ENCODE assay signal across 25 cellular contexts in the genomic region with DNA sequence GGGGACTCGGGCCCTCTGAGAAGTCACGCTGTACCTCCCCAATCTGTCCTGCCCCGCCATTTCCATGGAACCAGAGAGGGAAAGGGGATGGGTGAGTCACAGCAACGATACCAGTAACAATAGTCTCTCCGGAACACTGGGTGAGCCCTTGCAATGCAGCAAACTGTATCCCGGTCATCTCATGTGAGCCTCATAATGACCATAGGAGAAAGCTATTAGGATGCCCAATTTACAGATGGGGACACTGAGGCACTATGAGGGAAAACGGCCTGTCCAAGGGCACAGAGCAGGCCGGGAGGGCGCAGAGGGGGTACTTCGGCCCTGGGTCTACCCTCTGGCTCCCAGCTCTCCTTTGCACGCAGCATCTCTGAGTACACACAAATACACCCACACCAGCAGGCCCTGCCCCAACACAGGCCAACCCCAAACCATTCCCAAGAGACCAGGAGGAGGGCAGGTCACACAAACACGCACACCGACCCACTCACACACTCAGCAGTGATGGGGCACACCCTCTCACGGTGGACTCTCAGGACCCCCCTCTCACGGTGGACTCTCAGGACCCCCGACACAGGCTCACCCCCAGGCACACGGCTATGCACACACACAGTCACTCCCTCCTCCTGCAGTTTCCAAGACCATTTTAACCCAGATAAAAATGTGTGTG. TPM values are rescaled to one million over a fixed set of nuclear protein-coding genes. Genes with fewer than 3 reads are reported as not detected.
A peak's percentile ranks its signal among the peaks of the same experiment; 100 is the strongest.
DNase-seq lines count a peak whose midpoint lies in the region; ATAC-seq and TF ChIP-seq lines count a peak whose summit lies in the region.
"Had no signal": no experiment of that assay in that cellular context is flagged by ENCODE, and none has a peak within 500 bp of the region (broad histone marks: within the 10 kb centered on the region; RNA-seq: fewer than 3 reads in every experiment).

No MANE protein-coding gene starts in this region.

- H3K4me3 Mint-ChIP-seq in activated CD8-positive, alpha-beta T cell treated with anti-CD3 and anti-CD28 coated beads, Interleukin-2, amount 10 ng/mL, durations not matched to agents 7 days and 5 days, result no peak overlapping the region
- H3K4me3 Mint-ChIP-seq in activated CD8-positive, alpha-beta T cell treated with anti-CD3 and anti-CD28 coated beads for 36 hours, result no peak overlapping the region
- peak overlapping the region; percentile 73 for H3K4me3 Mint-ChIP-seq in nephron progenitor cell
- H3K4me3 Mint-ChIP-seq in type B pancreatic cell, result peak overlapping the region; percentile 53
- H3K4me3 Mint-ChIP-seq: CD8-positive, alpha-beta T cell; HFFc6; naive B cell; T-cell had no signal

- no peak overlapping the region for H3K27ac Mint-ChIP-seq in activated CD8-positive, alpha-beta T cell treated with anti-CD3 and anti-CD28 coated beads, Interleukin-2, amount 10 ng/mL, durations not matched to agents 7 days and 5 days
- no peak overlapping the region for H3K27ac Mint-ChIP-seq in activated CD8-positive, alpha-beta T cell treated with anti-CD3 and anti-CD28 coated beads for 36 hours
- H3K27ac Mint-ChIP-seq in nephron progenitor cell, result no peak overlapping the region
- no peak overlapping the region for H3K27ac Mint-ChIP-seq in type B pancreatic cell
- H3K27ac Mint-ChIP-seq: activated naive CD4-positive, alpha-beta T cell treated with anti-CD3 and anti-CD28 coated beads, Interleukin-2, amount 50 U/mL, for 72 hours; CD8-positive, alpha-beta T cell; HFFc6 had no signal

- no peaks in the 10 kb centered on the region for H3K9me3 Mint-ChIP-seq in activated CD8-positive, alpha-beta T cell treated with anti-CD3 and anti-CD28 coated beads, Interleukin-2, amount 10 ng/mL, durations not matched to agents 7 days and 5 days (ENCODE audit: insufficient read depth)
- no peaks in the 10 kb centered on the region for H3K9me3 Mint-ChIP-seq in activated CD8-positive, alpha-beta T cell treated with anti-CD3 and anti-CD28 coated beads for 36 hours
- no peaks in the 10 kb centered on the region for H3K9me3 Mint-ChIP-seq in nephron progenitor cell
- H3K9me3 Mint-ChIP-seq in type B pancreatic cell, result no peaks in the 10 kb centered on the region
- H3K9me3 Mint-ChIP-seq: activated naive CD4-positive, alpha-beta T cell treated with anti-CD3 and anti-CD28 coated beads, Interleukin-2, amount 50 U/mL, for 72 hours; CD8-positive, alpha-beta T cell; HFFc6; T-cell had no signal

- intact Hi-C loops in activated CD8-positive, alpha-beta T cell treated with anti-CD3 and anti-CD28 coated beads for 36 hours (cut with micrococcal nuclease), result no loop called here

- H3K36me3 Mint-ChIP-seq in activated CD8-positive, alpha-beta T cell treated with anti-CD3 and anti-CD28 coated beads, Interleukin-2, amount 10 ng/mL, durations not matched to agents 7 days and 5 days (ENCODE audit: low read depth), result no peaks in the 10 kb centered on the region
- no peaks in the 10 kb centered on the region for H3K36me3 Mint-ChIP-seq in activated CD8-positive, alpha-beta T cell treated with anti-CD3 and anti-CD28 coated beads for 36 hours (ENCODE audit: low read depth)
- H3K36me3 Mint-ChIP-seq in nephron progenitor cell (ENCODE audit: low read depth) (no peaks in the 10 kb centered on the region), type B pancreatic cell (no peaks in the 10 kb centered on the region)
- H3K36me3 Mint-ChIP-seq: activated naive CD4-positive, alpha-beta T cell treated with anti-CD3 and anti-CD28 coated beads, Interleukin-2, amount 50 U/mL, for 72 hours; CD8-positive, alpha-beta T cell; T-cell had no signal

- POLR2A ChIA-PET in activated CD8-positive, alpha-beta T cell treated with anti-CD3 and anti-CD28 coated beads, Interleukin-2, amount 10 ng/mL, durations not matched to agents 7 days and 5 days (lab: Charles Lee), result no interaction called here
- POLR2A ChIA-PET in activated CD8-positive, alpha-beta T cell treated with anti-CD3 and anti-CD28 coated beads for 36 hours (lab: Charles Lee), result no interaction called here

- TF ChIP-seq CTCF in activated CD8-positive, alpha-beta T cell treated with anti-CD3 and anti-CD28 coated beads for 36 hours (IDR thresholded peaks at IDR 0.05), result no peak
- TF ChIP-seq CTCF in nephron progenitor cell (IDR thresholded peaks at IDR 0.05), result no peak
- TF ChIP-seq CTCF in type B pancreatic cell (conservative IDR thresholded peaks at IDR 0.05), result no peak

- peaks cover 31% of the 10 kb centered on the region for H3K27me3 Mint-ChIP-seq in activated CD8-positive, alpha-beta T cell treated with anti-CD3 and anti-CD28 coated beads, Interleukin-2, amount 10 ng/mL, durations not matched to agents 7 days and 5 days (ENCODE audit: low read depth)
- peaks cover 41% of the 10 kb centered on the region for H3K27me3 Mint-ChIP-seq in activated CD8-positive, alpha-beta T cell treated with anti-CD3 and anti-CD28 coated beads for 36 hours
- H3K27me3 Mint-ChIP-seq in nephron progenitor cell (ENCODE audit: low read depth, poor library complexity), result peaks cover 69% of the 10 kb centered on the region
- peaks cover 50% of the 10 kb centered on the region for H3K27me3 Mint-ChIP-seq in type B pancreatic cell

- CTCF ChIA-PET in activated CD8-positive, alpha-beta T cell treated with anti-CD3 and anti-CD28 coated beads, Interleukin-2, amount 10 ng/mL, durations not matched to agents 7 days and 5 days (lab: Charles Lee), result interaction anchor here (1.1 kb wide), 1 partner anchor 13 kb away, joined by 3 read pairs; no protein-coding TSS in a partner anchor
- CTCF ChIA-PET in activated CD8-positive, alpha-beta T cell treated with anti-CD3 and anti-CD28 coated beads for 36 hours (lab: Charles Lee), result no interaction called here

- ATAC-seq in activated CD8-positive, alpha-beta T cell treated with anti-CD3 and anti-CD28 coated beads, Interleukin-2, amount 10 ng/mL, durations not matched to agents 7 days and 5 days, result peak; percentile 36
- no peak for ATAC-seq in activated CD8-positive, alpha-beta T cell treated with anti-CD3 and anti-CD28 coated beads for 36 hours
- ATAC-seq: activated naive CD4-positive, alpha-beta T cell treated with anti-CD3 and anti-CD28 coated beads, Interleukin-2, amount 50 U/mL, for 72 hours; CD8-positive, alpha-beta T cell; GM12878; left colon; T-cell had no signal

- no peaks in the 10 kb centered on the region for H3K4me1 Mint-ChIP-seq in activated CD8-positive, alpha-beta T cell treated with anti-CD3 and anti-CD28 coated beads, Interleukin-2, amount 10 ng/mL, durations not matched to agents 7 days and 5 days (ENCODE audit: low read depth)
- H3K4me1 Mint-ChIP-seq in activated CD8-positive, alpha-beta T cell treated with anti-CD3 and anti-CD28 coated beads for 36 hours (ENCODE audit: low read depth), result peaks cover 3% of the 10 kb centered on the region
- H3K4me1 Mint-ChIP-seq in nephron progenitor cell, result peaks cover 33% of the 10 kb centered on the region
- peaks cover 4% of the 10 kb centered on the region for H3K4me1 Mint-ChIP-seq in type B pancreatic cell (ENCODE audit: unreplicated experiment)

- peak overlapping the region; percentile 97 for H3K27ac ChIP-seq in cingulate gyrus (ENCODE audit: low read depth, low read length)
- H3K27ac ChIP-seq: 22Rv1, tibial nerve had no signal

- no peak for DNase-seq in activated CD8-positive, alpha-beta T cell treated with anti-CD3 and anti-CD28 coated beads, Interleukin-2, amount 10 ng/mL, durations not matched to agents 7 days and 5 days
- no peak for DNase-seq in activated CD8-positive, alpha-beta T cell treated with anti-CD3 and anti-CD28 coated beads for 36 hours
- no peak for DNase-seq in nephron progenitor cell
- DNase-seq in type B pancreatic cell (ENCODE audit: extremely low spot score, unreplicated experiment), result no peak
- no peak for DNase-seq in retina
- DNase-seq in NCI-H524 treated with DMSO at 0.1 percent for 48 hours (lab: John Stamatoyannopoulos, UW), result no peak
- DNase-seq in DMS53 (lab: John Stamatoyannopoulos, UW), result no peak
- DNase-seq: CD8-positive, alpha-beta T cell; cortex of kidney; DMS153; HFFc6; left colon; mesendoderm; naive B cell; NCI-H1048; NCI-H1930; NCI-H345; stimulated activated CD4-positive, alpha-beta T cell treated with anti-CD3 and anti-CD28 coated beads, Interleukin-1b, Interleukin-23, amount 100 ng/mL, for 48 hours; T-cell had no signal

RNA-seq across cellular contexts. Expression of gene LRRC4B, which starts 18.2 kb away (rescaled TPM):
- not detected for total RNA-seq in activated CD8-positive, alpha-beta T cell treated with anti-CD3 and anti-CD28 coated beads, Interleukin-2, amount 10 ng/mL, durations not matched to agents 7 days and 5 days
- not detected for total RNA-seq in activated CD8-positive, alpha-beta T cell treated with anti-CD3 and anti-CD28 coated beads for 36 hours
- 0.38 and 21.7 TPM in 2 replicates for total RNA-seq in type B pancreatic cell (ENCODE audit: low replicate concordance)
- total RNA-seq: activated naive CD4-positive, alpha-beta T cell treated with anti-CD3 and anti-CD28 coated beads, Interleukin-2, amount 50 U/mL, for 72 hours; CD8-positive, alpha-beta T cell; GM12878; T-cell had no signal

RNA-seq across cellular contexts. Expression of gene ASPDH, which starts 36.3 kb away (rescaled TPM):
- total RNA-seq in activated CD8-positive, alpha-beta T cell treated with anti-CD3 and anti-CD28 coated beads, Interleukin-2, amount 10 ng/mL, durations not matched to agents 7 days and 5 days, result not detected
- total RNA-seq in activated CD8-positive, alpha-beta T cell treated with anti-CD3 and anti-CD28 coated beads for 36 hours, result not detected
- total RNA-seq in type B pancreatic cell (ENCODE audit: low replicate concordance), result not detected in 2 replicates
- total RNA-seq: activated naive CD4-positive, alpha-beta T cell treated with anti-CD3 and anti-CD28 coated beads, Interleukin-2, amount 50 U/mL, for 72 hours; CD8-positive, alpha-beta T cell; GM12878; HFFc6; left colon; posterior vena cava; T-cell; tibial nerve had no signal

RNA-seq across cellular contexts. Expression of gene JOSD2, which starts 39.1 kb away (rescaled TPM):
- 10 to 100 TPM; 49.8 to 51.3 TPM for total RNA-seq in activated CD8-positive, alpha-beta T cell treated with anti-CD3 and anti-CD28 coated beads, Interleukin-2, amount 10 ng/mL, durations not matched to agents 7 days and 5 days
- 10 to 100 TPM; 21.6 to 22.6 TPM for total RNA-seq in activated CD8-positive, alpha-beta T cell treated with anti-CD3 and anti-CD28 coated beads for 36 hours
- total RNA-seq in type B pancreatic cell (ENCODE audit: low replicate concordance), result 16.2 and 23.2 TPM in 2 replicates

Comparison
In these comparisons a context has a peak if more than half of its experiments do, and no peak if none do; other contexts are left out.
1. H3K4me3 Mint-ChIP-seq: peak in nephron progenitor cell (single experiment) and type B pancreatic cell (single experiment); none in activated CD8-positive, alpha-beta T cell treated with anti-CD3 and anti-CD28 coated beads, Interleukin-2, amount 10 ng/mL, durations not matched to agents 7 days and 5 days (single experiment) and activated CD8-positive, alpha-beta T cell treated with anti-CD3 and anti-CD28 coated beads for 36 hours (single experiment).